Comparison of ENCODE assay signal across 16 cellular contexts in the genomic region with DNA sequence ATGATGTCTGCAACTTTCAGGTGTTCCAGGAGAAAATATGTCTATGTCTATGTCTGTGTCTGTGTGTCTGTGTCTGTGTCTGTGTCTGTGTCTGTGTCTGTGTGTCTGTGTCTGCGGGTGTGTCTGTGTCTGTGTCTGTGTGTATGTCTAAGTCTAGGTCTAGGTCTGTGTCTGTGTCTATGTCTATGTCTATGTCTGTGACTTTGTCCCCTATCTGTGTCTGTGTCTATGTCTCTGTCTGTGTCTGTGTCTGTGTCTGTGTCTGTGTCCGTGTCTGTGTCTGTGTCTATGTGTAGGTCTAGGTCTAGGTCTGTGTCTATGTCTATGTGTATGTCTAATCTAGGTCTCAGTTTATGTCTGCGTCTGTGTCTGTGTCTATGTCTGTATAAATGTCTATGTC. TPM values are rescaled to one million over a fixed set of nuclear protein-coding genes. Genes with fewer than 3 reads are reported as not detected.
DNase-seq lines count a peak whose midpoint lies in the region; ATAC-seq, FAIRE-seq and TF ChIP-seq lines count a peak whose summit lies in the region.
"Had no signal": no experiment of that assay in that cellular context is flagged by ENCODE, and none has a peak within 500 bp of the region (broad histone marks: within the 10 kb centered on the region; RNA-seq: fewer than 3 reads in every experiment).

No MANE protein-coding gene starts in this region.

- TF ChIP-seq RAD21 in HepG2 (CRISPR knock-in tag; IDR thresholded peaks at IDR 0.05) = no peak

- H3K27ac ChIP-seq in HepG2 (ENCODE audit: extremely low read length, insufficient read depth, low read length) = no peak overlapping the region
- H3K27ac ChIP-seq in right lobe of liver = no peak overlapping the region
- peak overlapping the region; percentile 97 for H3K27ac ChIP-seq in OCI-LY3 (ENCODE audit: low read length)
- H3K27ac ChIP-seq in epithelial cell of prostate = peak overlapping the region; percentile 84
- H3K27ac ChIP-seq: A549, C4-2B had no signal

- H3K4me2 ChIP-seq in HepG2 (ENCODE audit: low read depth, low read length) = no peak overlapping the region
- peak overlapping the region; percentile 71 for H3K4me2 ChIP-seq in OCI-LY3 (ENCODE audit: low read length)
- H3K4me2 ChIP-seq: A549 had no signal

- CTCF ChIA-PET in HepG2 (lab: Yijun Ruan, JAX; ENCODE audit: low intra/inter-chr PET ratio, low total read pairs) = no interaction called here

- no peak for TF ChIP-seq EP300 in HepG2 (IDR thresholded peaks at IDR 0.05; ENCODE audit: low read depth in 2 of 2, low read length in 2 of 2)
- no peak for TF ChIP-seq EP300 in HepG2 (CRISPR knock-in tag; IDR thresholded peaks at IDR 0.05; ENCODE audit: borderline replicate concordance)

- H3K27me3 ChIP-seq in HepG2 (ENCODE audit: control insufficient read depth in 1 of 2, insufficient read depth in 2 of 2, low read length in 2 of 2) = no peaks in the 10 kb centered on the region; a peak in 1 of 5 replicates
- H3K27me3 ChIP-seq in right lobe of liver = no peaks in the 10 kb centered on the region
- H3K27me3 ChIP-seq in OCI-LY3 (ENCODE audit: low read depth, low read length) = no peaks in the 10 kb centered on the region
- H3K27me3 ChIP-seq: BE2C had no signal

- FAIRE-seq in HepG2 (lab: Jason Lieb, UNC) = no peak
- FAIRE-seq: A549, GM12878 had no signal

- TF ChIP-seq CTCF in HepG2 (CRISPR knock-in tag; IDR thresholded peaks at IDR 0.05) (no peak), right lobe of liver (IDR thresholded peaks at IDR 0.05) (no peak), OCI-LY3 (IDR thresholded peaks at IDR 0.05; ENCODE audit: low read depth, low read length) (no peak)

- H3K4me3 ChIP-seq in HepG2 (replicated peaks in 1 of 3; ENCODE audit: insufficient read depth in 1 of 3, low read depth in 2 of 3, low read length in 3 of 3) (no peak overlapping the region), right lobe of liver (no peak overlapping the region), OCI-LY3 (ENCODE audit: low read length) (peak overlapping the region; percentile 43)
- H3K4me3 ChIP-seq: A549, GM12878, HAP-1 had no signal

- no peaks in the 10 kb centered on the region for H4K20me1 ChIP-seq in HepG2 (ENCODE audit: insufficient read depth, low read length)
- H4K20me1 ChIP-seq in OCI-LY3 (ENCODE audit: insufficient read depth, low read length) = no peaks in the 10 kb centered on the region

- no peak overlapping the region for H2AFZ ChIP-seq in HepG2 (ENCODE audit: low read length)
- H2AFZ ChIP-seq in OCI-LY3 (ENCODE audit: low read depth, low read length) = no peak overlapping the region

- intact Hi-C loops in HepG2 (cut with micrococcal nuclease; ENCODE audit: unreplicated experiment) = loop anchor here (5.0 kb wide), 1 partner anchor 355 kb away; a partner anchor contains a TSS
- intact Hi-C loops in right lobe of liver (cut with DNase I) = no loop called here

- POLR2A ChIA-PET in HepG2 (lab: Yijun Ruan, JAX) = no interaction called here

- H3K36me3 ChIP-seq in HepG2 (replicated peaks in 1 of 2; ENCODE audit: control insufficient read depth in 1 of 2, insufficient read depth in 2 of 2, low read length in 2 of 2) (no peaks in the 10 kb centered on the region), right lobe of liver (no peaks in the 10 kb centered on the region), OCI-LY3 (replicated peaks; ENCODE audit: low read depth, low read length) (no peaks in the 10 kb centered on the region)
- H3K36me3 ChIP-seq: BE2C, HAP-1 had no signal

- no peak for ATAC-seq in HepG2
- no peak for ATAC-seq in right lobe of liver
- no peak for ATAC-seq in GM19351 (IDR thresholded peaks at IDR 0.05; ENCODE audit: unreplicated experiment)
- ATAC-seq in HG03045 (IDR thresholded peaks at IDR 0.05; ENCODE audit: unreplicated experiment) = no peak
- ATAC-seq: A549 had no signal

- H3K79me2 ChIP-seq in HepG2 (ENCODE audit: insufficient read depth, low read length) (no peaks in the 10 kb centered on the region), OCI-LY3 (ENCODE audit: low read length) (peaks cover 11% of the 10 kb centered on the region)

- H3K9me3 ChIP-seq in HepG2 (ENCODE audit: low read length) (no peaks in the 10 kb centered on the region), right lobe of liver (no peaks in the 10 kb centered on the region), OCI-LY3 (ENCODE audit: insufficient read depth, low read length) (no peaks in the 10 kb centered on the region)
- H3K9me3 ChIP-seq: A549, BE2C, HAP-1 had no signal

- DNase-seq in HepG2 (ENCODE audit: low spot score) = no peak
- no peak for DNase-seq in right lobe of liver
- no peak for DNase-seq in epithelial cell of prostate (ENCODE audit: low read depth, low spot score)
- peak; percentile 17 for DNase-seq in stimulated activated CD8-positive, alpha-beta memory T cell treated with anti-CD3 and anti-CD28 coated beads, Interleukin-4, amount 100 ng/mL, for 48 hours
- DNase-seq in NCI-H2081 treated with DMSO at 0.1 percent for 48 hours (lab: John Stamatoyannopoulos, UW) = no peak
- DNase-seq: BE2C, GF-D8, GOT3 had no signal

- BruUV-seq in HepG2 (replicated peaks; lab: Mats Ljungman, UMichigan) = no TSS peak

- peaks cover 50% of the 10 kb centered on the region for H3K4me1 ChIP-seq in HepG2 (ENCODE audit: insufficient read depth, low read length)
- peaks cover 0 to 24% (median 9%) of the 10 kb centered on the region in 4 donors for H3K4me1 ChIP-seq in right lobe of liver
- peaks cover 82% of the 10 kb centered on the region for H3K4me1 ChIP-seq in OCI-LY3 (ENCODE audit: low read length)
- H3K4me1 ChIP-seq: BE2C, HAP-1 had no signal

- TF ChIP-seq POLR2A in HepG2 (IDR thresholded peaks at IDR 0.05; ENCODE audit: insufficient read depth in 1 of 2, low read depth in 2 of 2, low read length in 2 of 2) (no peak), right lobe of liver (IDR thresholded peaks at IDR 0.05) (no peak)

- H3K9ac ChIP-seq in HepG2 (ENCODE audit: insufficient read depth, low read depth, low read length) (no peak overlapping the region), OCI-LY3 (ENCODE audit: low read length) (peak overlapping the region; percentile 55; the same call in 1 of the 2 replicates)

- 78% methylated on average over 3 of the region's 3 CpGs for WGBS in HepG2 (ENCODE audit: low lambda C conversion rate)
- WGBS in right lobe of liver (ENCODE audit: insufficient coverage, low coverage, low lambda C conversion rate, missing lambda C conversion rate) = 75% methylated on average over 2 of the region's 3 CpGs

- in situ Hi-C loops in HepG2 (cut with HindIII; ENCODE audit: extremely low pct_ligation_motif_present, low pct_unique_long_range_greater_than_20kb) = no loop called here

TF ChIP-seq in HepG2, 621 proteins besides CTCF, POLR2A, EP300 and RAD21:
- TF ChIP-seq SKI (IDR thresholded peaks at IDR 0.05; ENCODE audit: partially characterized antibody) (peak; percentile 97), ZNF644 (CRISPR knock-in tag; IDR thresholded peaks at IDR 0.05; ENCODE audit: low read depth) (no peak), MTF1 (CRISPR knock-in tag; IDR thresholded peaks at IDR 0.05) (no peak)
- TF ChIP-seq, protein P1, sequence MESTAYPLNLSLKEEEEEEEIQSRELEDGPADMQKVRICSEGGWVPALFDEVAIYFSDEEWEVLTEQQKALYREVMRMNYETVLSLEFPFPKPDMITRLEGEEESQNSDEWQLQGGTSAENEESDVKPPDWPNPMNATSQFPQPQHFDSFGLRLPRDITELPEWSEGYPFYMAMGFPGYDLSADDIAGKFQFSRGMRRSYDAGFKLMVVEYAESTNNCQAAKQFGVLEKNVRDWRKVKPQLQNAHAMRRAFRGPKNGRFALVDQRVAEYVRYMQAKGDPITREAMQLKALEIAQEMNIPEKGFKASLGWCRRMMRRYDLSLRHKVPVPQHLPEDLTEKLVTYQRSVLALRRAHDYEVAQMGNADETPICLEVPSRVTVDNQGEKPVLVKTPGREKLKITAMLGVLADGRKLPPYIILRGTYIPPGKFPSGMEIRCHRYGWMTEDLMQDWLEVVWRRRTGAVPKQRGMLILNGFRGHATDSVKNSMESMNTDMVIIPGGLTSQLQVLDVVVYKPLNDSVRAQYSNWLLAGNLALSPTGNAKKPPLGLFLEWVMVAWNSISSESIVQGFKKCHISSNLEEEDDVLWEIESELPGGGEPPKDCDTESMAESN (CRISPR knock-in tag; conservative IDR thresholded peaks at IDR 0.05) = no peak

RNA-seq across cellular contexts. Expression of a gene that starts 10.5 kb away (rescaled TPM):
- total RNA-seq in HepG2 (2016; rRNA removed; fragmentation: Illumina TruSeq; extraction: Trizol) (1.9 and 3.6 TPM in 2 replicates), right lobe of liver (10 to 100 TPM in 4 of 6 experiments, 1 to 10 TPM in 2; 5.5 to 22.8 (median 12.3) TPM)
- total RNA-seq in HepG2 (2016; cell fraction: cytosol; rRNA removed; fragmentation: Illumina TruSeq; extraction: Trizol; ENCODE audit: low read depth) = 0.88 and 1.0 TPM in 2 replicates
- total RNA-seq in HepG2 (2016; cell fraction: insoluble cytoplasmic fraction; rRNA removed; fragmentation: Illumina TruSeq; extraction: Trizol) = 2.6 and 4.1 TPM in 2 replicates
- total RNA-seq in HepG2 (2016; cell fraction: membrane; rRNA removed; fragmentation: Illumina TruSeq; extraction: Trizol) = 0.93 and 1.1 TPM in 2 replicates
- 2.8 and 3.1 TPM in 2 replicates for total RNA-seq in HepG2 (2016; cell fraction: nucleus; rRNA removed; fragmentation: Illumina TruSeq; extraction: Trizol)
- polyA plus RNA-seq in HepG2 (2011; rRNA removed) = 4.7 and 7.3 TPM in 2 replicates
- 6.0 and 6.1 TPM in 2 replicates for polyA plus RNA-seq in HepG2 (2011; cell fraction: cytosol; rRNA removed)
- 2.0 and 2.8 TPM in 2 replicates for polyA plus RNA-seq in HepG2 (2011; cell fraction: nucleus; rRNA removed)
- polyA plus RNA-seq in HepG2 (2012) = 3.1 and 4.5 TPM in 2 replicates
- 1.2 and 1.3 TPM in 2 replicates for polyA plus RNA-seq in HepG2 (2016; cell fraction: cytosol; fragmentation: Illumina TruSeq; extraction: Trizol; ENCODE audit: low read depth)
- polyA plus RNA-seq in HepG2 (2016; cell fraction: insoluble cytoplasmic fraction; fragmentation: Illumina TruSeq; extraction: Trizol; ENCODE audit: low read depth) = 1.8 and 3.2 TPM in 2 replicates
- 0.65 and 1.0 TPM in 2 replicates for polyA plus RNA-seq in HepG2 (2016; cell fraction: membrane; fragmentation: Illumina TruSeq; extraction: Trizol; ENCODE audit: low read depth)
- 3.7 and 3.8 TPM in 2 replicates for polyA plus RNA-seq in HepG2 (2016; cell fraction: nucleus; fragmentation: Illumina TruSeq; extraction: Trizol; ENCODE audit: insufficient read depth, low read depth)
- polyA minus RNA-seq in HepG2 (2011; rRNA and poly(A)+ RNA removed; ENCODE audit: low replicate concordance) = 4.2 TPM in 1 of 2 replicates, not detected in the other
- 3.3 and 3.6 TPM in 2 replicates for polyA minus RNA-seq in HepG2 (2011; cell fraction: cytosol; rRNA and poly(A)+ RNA removed)
- 2.3 and 2.5 TPM in 2 replicates for polyA minus RNA-seq in HepG2 (2011; cell fraction: nucleus; rRNA and poly(A)+ RNA removed)
- polyA plus RNA-seq: CD8-positive, alpha-beta memory T cell had no signal

Comparison
In these comparisons a context has a peak if more than half of its experiments do, and no peak if none do; other contexts are left out.
1. H3K27ac ChIP-seq: peak in OCI-LY3 (single experiment) and epithelial cell of prostate (single experiment); none in HepG2 (single experiment) and right lobe of liver (0 of 3).